1 cellular context compared by ENCODE assay signal in genomic region chr19:14023404-14024235, GRCh38.
TF ChIP-seq lines count a peak whose summit lies in the region.

No MANE protein-coding gene starts in this region.

TF ChIP-seq in K562, 482 proteins besides CTCF, POLR2A, EP300 and RAD21 (continued from another document and continues in another):
- TF ChIP-seq TFE3 (CRISPR knock-in tag; IDR thresholded peaks at IDR 0.05) (no peak), ZNF212 (CRISPR knock-in tag; IDR thresholded peaks at IDR 0.05) (no peak), ZBTB9 (CRISPR knock-in tag; IDR thresholded peaks at IDR 0.05) (no peak), FIP1L1 (IDR thresholded peaks at IDR 0.05; ENCODE audit: low read depth, low read length, poor library complexity, severe bottlenecking) (no peak), IRF9 (tag; IDR thresholded peaks at IDR 0.05) (no peak), RUNX1 (IDR thresholded peaks at IDR 0.05; ENCODE audit: low read depth) (no peak), NKRF (IDR thresholded peaks at IDR 0.05; ENCODE audit: borderline replicate concordance) (no peak), ZSCAN32 (CRISPR knock-in tag; IDR thresholded peaks at IDR 0.05) (no peak), AFF4 (CRISPR knock-in tag; IDR thresholded peaks at IDR 0.05) (no peak), CBX8 (IDR thresholded peaks at IDR 0.05; ENCODE audit: borderline replicate concordance, extremely low read depth, low read depth, low read length, poor library complexity, severe bottlenecking) (no peak), KDM5B (IDR thresholded peaks at IDR 0.05; ENCODE audit: insufficient replicate concordance, low read depth, low read length) (no peak), PHF8 (IDR thresholded peaks at IDR 0.05; ENCODE audit: borderline replicate concordance, low read length) (no peak; the same call in 1 of the 2 replicates), SUPT5H (IDR thresholded peaks at IDR 0.05) (no peak), GABPA (tag; conservative IDR thresholded peaks at IDR 0.05; ENCODE audit: low read depth) (peak; percentile 73), CEBPB (tag; IDR thresholded peaks at IDR 0.05) (no peak), ZNF780A (CRISPR knock-in tag; IDR thresholded peaks at IDR 0.05) (no peak), RBM22 (IDR thresholded peaks at IDR 0.05; ENCODE audit: low read depth, low read length, poor library complexity, severe bottlenecking) (no peak), HDAC3 (IDR thresholded peaks at IDR 0.05; ENCODE audit: borderline replicate concordance, partially characterized antibody) (no peak), TAF7 (tag; IDR thresholded peaks at IDR 0.05) (no peak), ZNF41 (CRISPR knock-in tag; conservative IDR thresholded peaks at IDR 0.05) (no peak), RBM15 (IDR thresholded peaks at IDR 0.05; ENCODE audit: insufficient read depth, low read length) (no peak), ETV1 (tag; conservative IDR thresholded peaks at IDR 0.05; ENCODE audit: low read depth) (peak; percentile 79), HMGXB4 (CRISPR knock-in tag; IDR thresholded peaks at IDR 0.05) (no peak), PTRF (tag; IDR thresholded peaks at IDR 0.05) (0 out of 2 replicates have a peak, but pooled peaks have one; percentile 36), SMC3 (conservative IDR thresholded peaks at IDR 0.05; ENCODE audit: insufficient read depth, low read depth, low read length) (no peak), ZHX1 (conservative IDR thresholded peaks at IDR 0.05; ENCODE audit: low read length) (no peak), CXXC5 (CRISPR knock-in tag; IDR thresholded peaks at IDR 0.05) (no peak), PHF21A (IDR thresholded peaks at IDR 0.05; ENCODE audit: borderline replicate concordance, low read depth) (no peak), E2F4 (CRISPR knock-in tag; IDR thresholded peaks at IDR 0.05; ENCODE audit: low read depth) (no peak), RBFOX2 (IDR thresholded peaks at IDR 0.05; ENCODE audit: low read depth, low read length) (no peak), ZNF717 (CRISPR knock-in tag; IDR thresholded peaks at IDR 0.05) (no peak), NUFIP1 (IDR thresholded peaks at IDR 0.05; ENCODE audit: partially characterized antibody) (no peak)
